In genomic region chr19:1259873-1260748, GRCh38 we compare ENCODE assay signal across 8 cellular contexts. TPM values are rescaled to one million over a fixed set of nuclear protein-coding genes. Genes with fewer than 3 reads are reported as not detected.
DNase-seq lines count a peak whose midpoint lies in the region; ATAC-seq and TF ChIP-seq lines count a peak whose summit lies in the region.

No MANE protein-coding gene starts in this region.

- no peak overlapping the region for H2BK20ac ChIP-seq in IMR-90 (ENCODE audit: low read depth, low read length)

- no peaks in the 10 kb centered on the region for H3K9me3 ChIP-seq in IMR-90 (ENCODE audit: control insufficient read depth, insufficient read depth, low read length)
- H3K9me3 ChIP-seq in hepatocyte (ENCODE audit: low read depth): no peaks in the 10 kb centered on the region

- dilution Hi-C loops in IMR-90 (cut with HindIII; ENCODE audit: low sequenced_read_pairs, unreplicated experiment): no loop called here

- ATAC-seq in activated CD4-positive, CD25-positive, alpha-beta regulatory T cell treated with anti-CD3 and anti-CD28 coated beads, Interleukin-2, amount 50 U/mL, for 24 hours: peak; percentile 8 to 9
- peak; percentile 3 for ATAC-seq in IMR-90 (ENCODE audit: low read depth)

- WGBS in IMR-90 (ENCODE audit: extremely low coverage in 2 of 2, insufficient read length in 1 of 2), 2 experiments: 23% methylated on average over 8 of the region's 33 CpGs; no CpG with 5 or more reads in 1 of the 2 experiments
- 16% methylated on average over 17 of the region's 33 CpGs for WGBS in hepatocyte (ENCODE audit: low lambda C conversion rate, missing lambda C conversion rate)

- H3K79me2 ChIP-seq in hepatocyte: peaks cover 36% of the 10 kb centered on the region

- no peaks in the 10 kb centered on the region for H3K9me2 ChIP-seq in hepatocyte (replicated peaks; ENCODE audit: insufficient read depth)

- no peak overlapping the region for H3K18ac ChIP-seq in IMR-90 (ENCODE audit: low read depth, low read length)

- DNase-seq in activated CD4-positive, CD25-positive, alpha-beta regulatory T cell treated with anti-CD3 and anti-CD28 coated beads, Interleukin-2, amount 50 U/mL, for 72 hours: no peak
- DNase-seq in IMR-90 (no peak), hepatocyte (ENCODE audit: low spot score) (no peak), glomerular visceral epithelial cell (ENCODE audit: extremely low spot score) (no peak), islet precursor cell (no peak)
- peak; percentile 42 for DNase-seq in activated gamma-delta T cell treated with anti-CD3 and anti-CD28 coated beads, Interleukin-2, amount 50 U/mL, for 16 hours (ENCODE audit: low read depth)
- DNase-seq in stimulated activated CD4-positive, alpha-beta T cell treated with anti-CD3 and anti-CD28 coated beads, Interleukin-15, amount 100 ng/mL, for 24 hours: peak; percentile 66

- H3K14ac ChIP-seq in IMR-90 (replicated peaks; ENCODE audit: low read depth, low read length): 0 out of 2 replicates have a peak overlapping the region, but pooled peaks have one; percentile 0

- H3K36me3 ChIP-seq in IMR-90 (ENCODE audit: control insufficient read depth, insufficient read depth, low read length): peaks cover 36% of the 10 kb centered on the region
- H3K36me3 ChIP-seq in hepatocyte (replicated peaks; ENCODE audit: insufficient read depth, low read depth): no peaks in the 10 kb centered on the region

- H3K27me3 ChIP-seq in IMR-90 (ENCODE audit: control insufficient read depth, insufficient read depth, low read length) (no peaks in the 10 kb centered on the region), hepatocyte (no peaks in the 10 kb centered on the region)

- CTCF ChIA-PET in IMR-90 (lab: Yijun Ruan, JAX): interaction anchor here (1.4 kb wide), 1 partner anchor 15 kb away, joined by 5 read pairs; no protein-coding TSS in a partner anchor

- H2BK120ac ChIP-seq in IMR-90 (ENCODE audit: low read depth, low read length): peak overlapping the region; percentile 75; the same call in 1 of the 2 replicates

- no peak for TF ChIP-seq RAD21 in IMR-90 (IDR thresholded peaks at IDR 0.05; ENCODE audit: low read length)

- BruUV-seq in IMR-90 (replicated peaks; lab: Mats Ljungman, UMichigan): no TSS peak

- peak overlapping the region; percentile 72 for H3K4ac ChIP-seq in IMR-90 (ENCODE audit: low read depth, low read length)

- H3K4me1 ChIP-seq in IMR-90 (ENCODE audit: control insufficient read depth, insufficient read depth, low read length): peaks cover 47% of the 10 kb centered on the region
- H3K4me1 ChIP-seq in hepatocyte (ENCODE audit: insufficient read depth): peaks cover 69% of the 10 kb centered on the region

- TF ChIP-seq POLR2A in IMR-90 (IDR thresholded peaks at IDR 0.05; ENCODE audit: low read depth, low read length): peak; percentile 27

- H3K23ac ChIP-seq in IMR-90 (ENCODE audit: low read depth, low read length): no peak overlapping the region

- peak overlapping the region; percentile 71 for H2AFZ ChIP-seq in IMR-90 (replicated peaks; ENCODE audit: low read length, poor library complexity)
- H2AFZ ChIP-seq in hepatocyte: no peak overlapping the region

- no peak for TF ChIP-seq CTCF in IMR-90 (conservative IDR thresholded peaks at IDR 0.05; ENCODE audit: low read depth, low read length)
- TF ChIP-seq CTCF in hepatocyte (IDR thresholded peaks at IDR 0.05; ENCODE audit: poor library complexity): no peak

- H3K9me1 ChIP-seq in IMR-90 (ENCODE audit: insufficient read depth, low read length): peaks cover 9% of the 10 kb centered on the region

- no peak overlapping the region for H3K9ac ChIP-seq in IMR-90 (ENCODE audit: low read depth, low read length)

- H2BK5ac ChIP-seq in IMR-90 (ENCODE audit: low read depth, low read length, poor library complexity, severe bottlenecking): peak overlapping the region; percentile 78

- H2AK9ac ChIP-seq in IMR-90 (replicated peaks; ENCODE audit: low read depth, low read length, poor library complexity): peak overlapping the region; percentile 97

- intact Hi-C loops in IMR-90 (cut with micrococcal nuclease): no loop called here

- peak overlapping the region; percentile 64 for H3K4me2 ChIP-seq in IMR-90 (ENCODE audit: low read depth, low read length)
- H3K4me2 ChIP-seq in hepatocyte: peak overlapping the region; percentile 86

- no peak overlapping the region for H4K5ac ChIP-seq in IMR-90 (ENCODE audit: low read depth, low read length)

- in situ Hi-C loops in IMR-90 (cut with MboI; ENCODE audit: low sequenced_read_pairs): no loop called here

- no peak overlapping the region for H3K4me3 ChIP-seq in IMR-90 (ENCODE audit: insufficient read depth, low read depth, low read length)
- H3K4me3 ChIP-seq in hepatocyte: no peak overlapping the region

- POLR2A ChIA-PET in IMR-90 (lab: Charles Lee; ENCODE audit: unreplicated experiment): interaction anchor here (0.7 kb wide), 1 partner anchor 9 kb away, joined by 3 read pairs; no protein-coding TSS in a partner anchor

- peak overlapping the region in 1 of 2 experiments; percentile 57; a peak in 2 of 4 replicates for H4K8ac ChIP-seq in IMR-90 (ENCODE audit: low read depth in 2 of 2, low read length in 2 of 2)

- peaks cover 0 to 68% of the 10 kb centered on the region in 2 experiments; a peak in 2 of 4 replicates for H3K79me1 ChIP-seq in IMR-90 (ENCODE audit: low read depth in 1 of 2, low read length in 2 of 2)

- H4K91ac ChIP-seq in IMR-90 (ENCODE audit: insufficient read depth, low read depth, low read length): no peak overlapping the region

- peak overlapping the region; percentile 71 for H3K27ac ChIP-seq in IMR-90 (ENCODE audit: insufficient read depth, low read length)
- peak overlapping the region; percentile 98 for H3K27ac ChIP-seq in hepatocyte

- H4K20me1 ChIP-seq in IMR-90 (ENCODE audit: insufficient read depth, low read length) (peaks cover 53% of the 10 kb centered on the region), hepatocyte (ENCODE audit: insufficient read depth, poor library complexity, severe bottlenecking) (peaks cover 18% of the 10 kb centered on the region)

- H3K56ac ChIP-seq in IMR-90 (ENCODE audit: extremely low read depth, insufficient read depth, low read length): no peak overlapping the region

- H2AK5ac ChIP-seq in IMR-90 (ENCODE audit: low read depth, low read length): peak overlapping the region; percentile 90

- no peak overlapping the region; the same call in 2 of the 3 replicates for H2BK15ac ChIP-seq in IMR-90 (ENCODE audit: low read depth, low read length)

TF ChIP-seq in IMR-90, 13 proteins besides CTCF, POLR2A, EP300 and RAD21:
- TF ChIP-seq RCOR1 (IDR thresholded peaks at IDR 0.05; ENCODE audit: insufficient replicate concordance, low read length) (no peak), CEBPB (IDR thresholded peaks at IDR 0.05; ENCODE audit: low read depth, low read length) (peak; percentile 55; the same call in 1 of the 2 replicates)

RNA-seq across cellular contexts. Expression of gene CIRBP, which starts 9.0 kb away (rescaled TPM):
- total RNA-seq in IMR-90 (2012; rRNA removed) (226 and 299 TPM in 2 replicates), hepatocyte (212 and 361 TPM in 2 replicates)
- polyA plus RNA-seq in IMR-90 (2012; rRNA removed) (405 and 542 TPM in 2 replicates), hepatocyte (202 and 261 TPM in 2 replicates)
- polyA plus RNA-seq in IMR-90 (2012; cell fraction: cytosol; rRNA removed): 562 and 617 TPM in 2 replicates
- 2,129 and 2,924 TPM in 2 replicates for polyA plus RNA-seq in IMR-90 (2012; cell fraction: nucleus; rRNA removed; ENCODE audit: low replicate concordance)

RNA-seq across cellular contexts. Expression of gene MIDN, which starts 11.7 kb away (rescaled TPM):
- total RNA-seq in IMR-90 (2012; rRNA removed) (2.2 and 2.5 TPM in 2 replicates), hepatocyte (28.7 and 30.1 TPM in 2 replicates)
- polyA plus RNA-seq in IMR-90 (2012; rRNA removed) (24.1 and 26.0 TPM in 2 replicates), hepatocyte (94.6 and 98.4 TPM in 2 replicates)
- 39.2 and 47.7 TPM in 2 replicates for polyA plus RNA-seq in IMR-90 (2012; cell fraction: cytosol; rRNA removed)
- 97.0 and 144 TPM in 2 replicates for polyA plus RNA-seq in IMR-90 (2012; cell fraction: nucleus; rRNA removed; ENCODE audit: low replicate concordance)

RNA-seq across cellular contexts. Expression of gene FAM174C, which starts 15.2 kb away (rescaled TPM):
- total RNA-seq in IMR-90 (2012; rRNA removed) (7.5 and 10.6 TPM in 2 replicates), hepatocyte (25.5 TPM in 2 replicates)
- polyA plus RNA-seq in IMR-90 (2012; rRNA removed) (61.8 and 93.4 TPM in 2 replicates), hepatocyte (79.9 and 89.5 TPM in 2 replicates)
- 94.9 and 135 TPM in 2 replicates for polyA plus RNA-seq in IMR-90 (2012; cell fraction: cytosol; rRNA removed)
- 46.6 and 93.7 TPM in 2 replicates for polyA plus RNA-seq in IMR-90 (2012; cell fraction: nucleus; rRNA removed; ENCODE audit: low replicate concordance)

RNA-seq across cellular contexts. Expression of gene ATP5F1D, which starts 18.6 kb away (rescaled TPM):
- total RNA-seq in IMR-90 (2012; rRNA removed): 7.3 and 13.6 TPM in 2 replicates
- polyA plus RNA-seq in IMR-90 (2012; rRNA removed): 140 and 189 TPM in 2 replicates
- 348 and 386 TPM in 2 replicates for polyA plus RNA-seq in IMR-90 (2012; cell fraction: cytosol; rRNA removed)
- polyA plus RNA-seq in IMR-90 (2012; cell fraction: nucleus; rRNA removed; ENCODE audit: low replicate concordance): 72.4 and 213 TPM in 2 replicates
- total RNA-seq in hepatocyte: 54.0 and 64.1 TPM in 2 replicates
- 291 and 297 TPM in 2 replicates for polyA plus RNA-seq in hepatocyte

RNA-seq across cellular contexts. Expression of gene CBARP, which starts 22.3 kb away (rescaled TPM):
- total RNA-seq in IMR-90 (2012; rRNA removed) (0.18 and 0.56 TPM in 2 replicates), hepatocyte (1.1 and 4.2 TPM in 2 replicates)
- polyA plus RNA-seq in IMR-90 (2012; rRNA removed) (3.9 and 8.5 TPM in 2 replicates), hepatocyte (7.1 and 10.7 TPM in 2 replicates)
- polyA plus RNA-seq in IMR-90 (2012; cell fraction: cytosol; rRNA removed): 3.2 and 7.9 TPM in 2 replicates
- polyA plus RNA-seq in IMR-90 (2012; cell fraction: nucleus; rRNA removed; ENCODE audit: low replicate concordance): 24.1 and 64.4 TPM in 2 replicates

Comparison
In these comparisons a context has a peak if more than half of its experiments do, and no peak if none do; other contexts are left out.
1. DNase-seq: peak in activated gamma-delta T cell treated with anti-CD3 and anti-CD28 coated beads, Interleukin-2, amount 50 U/mL, for 16 hours (single experiment) and stimulated activated CD4-positive, alpha-beta T cell treated with anti-CD3 and anti-CD28 coated beads, Interleukin-15, amount 100 ng/mL, for 24 hours (single experiment); none in activated CD4-positive, CD25-positive, alpha-beta regulatory T cell treated with anti-CD3 and anti-CD28 coated beads, Interleukin-2, amount 50 U/mL, for 72 hours (single experiment), IMR-90 (single experiment), hepatocyte (single experiment), glomerular visceral epithelial cell (single experiment) and islet precursor cell (single experiment).